ENCODE assay signal across 8 cellular contexts in genomic region chr11:65873280-65874156, GRCh38. TPM values are rescaled to one million over a fixed set of nuclear protein-coding genes. Genes with fewer than 3 reads are reported as not detected.
A peak's percentile ranks its signal among the peaks of the same experiment; 100 is the strongest.
DNase-seq lines count a peak whose midpoint lies in the region; ATAC-seq and TF ChIP-seq lines count a peak whose summit lies in the region.

No MANE protein-coding gene starts in this region.

- H3K27me3 ChIP-seq in kidney epithelial cell (ENCODE audit: control insufficient read depth, insufficient read depth, low read length) = no peaks in the 10 kb centered on the region

- peak; percentile 81 for ATAC-seq in HG03432 (IDR thresholded peaks at IDR 0.05; ENCODE audit: unreplicated experiment)

- DNase-seq in AG09309 (ENCODE audit: low read depth) (no peak), NCI-H460 (ENCODE audit: extremely low read depth, low read depth) (peak; percentile 86), cerebellar cortex (ENCODE audit: low spot score) (peak; percentile 93), kidney epithelial cell (ENCODE audit: low read depth) (no peak)
- peak; percentile 98 for DNase-seq in activated CD4-positive, CD25-positive, alpha-beta regulatory T cell treated with anti-CD3 and anti-CD28 coated beads, Interleukin-2, amount 50 U/mL, for 72 hours
- peak; percentile 94 to 96 for DNase-seq in stimulated activated CD4-positive, alpha-beta T cell treated with anti-CD3 and anti-CD28 coated beads, Interleukin-1b, Interleukin-23, amount 100 ng/mL, for 1 hour (ENCODE audit: low read depth in 2 of 2)

- TF ChIP-seq CTCF in AG09309 (IDR thresholded peaks at IDR 0.05; ENCODE audit: control insufficient read depth, insufficient read depth, low read depth, low read length, missing control alignments) (no peak), kidney epithelial cell (IDR thresholded peaks at IDR 0.05; ENCODE audit: insufficient read depth, low read length, poor library complexity, severe bottlenecking) (no peak)

- TF ChIP-seq POLR2A in GM19099 (IDR thresholded peaks at IDR 0.05; ENCODE audit: extremely low read depth, insufficient read length, low read depth) = peak; percentile 81

- H3K4me3 ChIP-seq in AG09309 (ENCODE audit: control insufficient read depth, low read depth, low read length) (peak overlapping the region; percentile 77), kidney epithelial cell (ENCODE audit: low read depth, low read length) (peak overlapping the region; percentile 72)

- peaks cover 4% of the 10 kb centered on the region for H3K36me3 ChIP-seq in kidney epithelial cell (ENCODE audit: control insufficient read depth, insufficient read depth, low read length)

RNA-seq across cellular contexts. Expression of gene EFEMP2, which starts 0.9 kb away (rescaled TPM):
- 1.0 and 2.8 TPM in 2 replicates for total RNA-seq in NCI-H460 (2014; rRNA removed; shearing (Covaris generic))
- polyA plus RNA-seq in NCI-H460 (2014; cell fraction: nucleus; rRNA removed) = 8.7 and 17.5 TPM in 2 replicates
- total RNA-seq in kidney epithelial cell = 54.1 and 62.0 TPM in 2 replicates

RNA-seq across cellular contexts. Expression of gene CTSW, which starts 6.1 kb away (rescaled TPM):
- not detected in 2 replicates for total RNA-seq in NCI-H460 (2014; rRNA removed; shearing (Covaris generic))
- polyA plus RNA-seq in NCI-H460 (2014; cell fraction: nucleus; rRNA removed) = not detected in 2 replicates
- total RNA-seq in kidney epithelial cell = not detected in 2 replicates

RNA-seq across cellular contexts. Expression of gene MUS81, which starts 13.3 kb away (rescaled TPM):
- total RNA-seq in NCI-H460 (2014; rRNA removed; shearing (Covaris generic)) = 36.8 and 39.1 TPM in 2 replicates
- 170 and 174 TPM in 2 replicates for polyA plus RNA-seq in NCI-H460 (2014; cell fraction: nucleus; rRNA removed)
- total RNA-seq in kidney epithelial cell = 63.6 and 77.5 TPM in 2 replicates

RNA-seq across cellular contexts. Expression of gene FIBP, which starts 14.8 kb away (rescaled TPM):
- total RNA-seq in NCI-H460 (2014; rRNA removed; shearing (Covaris generic)) = 89.6 and 109 TPM in 2 replicates
- 101 and 148 TPM in 2 replicates for polyA plus RNA-seq in NCI-H460 (2014; cell fraction: nucleus; rRNA removed)
- 142 and 144 TPM in 2 replicates for total RNA-seq in kidney epithelial cell

RNA-seq across cellular contexts. Expression of gene CFL1, which starts 15.5 kb away (rescaled TPM):
- 362 and 364 TPM in 2 replicates for total RNA-seq in NCI-H460 (2014; rRNA removed; shearing (Covaris generic))
- polyA plus RNA-seq in NCI-H460 (2014; cell fraction: nucleus; rRNA removed) = 345 and 411 TPM in 2 replicates
- 1,640 and 1,825 TPM in 2 replicates for total RNA-seq in kidney epithelial cell

Comparison
In these comparisons a context has a peak if more than half of its experiments do, and no peak if none do; other contexts are left out.
1. DNase-seq: peak in NCI-H460 (single experiment), activated CD4-positive, CD25-positive, alpha-beta regulatory T cell treated with anti-CD3 and anti-CD28 coated beads, Interleukin-2, amount 50 U/mL, for 72 hours (single experiment), cerebellar cortex (single experiment) and stimulated activated CD4-positive, alpha-beta T cell treated with anti-CD3 and anti-CD28 coated beads, Interleukin-1b, Interleukin-23, amount 100 ng/mL, for 1 hour (2 of 2); none in AG09309 (single experiment) and kidney epithelial cell (single experiment).
2. RNA of gene EFEMP2, which starts 0.9 kb away (total RNA-seq): 54.1 to 62.0 TPM in kidney epithelial cell; 1.0 to 2.8 TPM in NCI-H460; every median in the first group is over 10 times any median in the second.